In the genomic region with DNA sequence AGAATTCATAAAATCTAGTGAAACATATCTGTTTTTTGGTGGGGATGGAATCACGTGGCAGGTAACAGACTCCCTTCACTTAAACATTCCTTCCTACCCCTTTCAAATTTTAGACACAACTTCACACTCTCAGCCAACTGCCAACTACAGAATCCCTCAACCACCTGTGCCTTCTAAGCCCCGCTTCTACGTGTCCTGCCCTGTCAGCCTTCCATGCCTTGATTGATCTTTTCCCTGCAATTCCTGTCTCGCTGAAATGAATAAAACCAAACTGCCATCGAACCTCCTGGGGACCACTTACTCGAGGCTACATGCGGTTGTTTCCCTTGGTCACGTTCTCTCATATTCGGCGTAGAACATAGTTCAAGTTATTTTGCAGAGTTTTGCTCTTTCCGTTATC, we compare ENCODE assay signal across 9 cellular contexts. TPM values are rescaled to one million over a fixed set of nuclear protein-coding genes. Genes with fewer than 3 reads are reported as not detected.
DNase-seq lines count a peak whose midpoint lies in the region; ATAC-seq and TF ChIP-seq lines count a peak whose summit lies in the region.
"Had no signal": no experiment of that assay in that cellular context is flagged by ENCODE, and none has a peak within 500 bp of the region (broad histone marks: within the 10 kb centered on the region; RNA-seq: fewer than 3 reads in every experiment).

No MANE protein-coding gene starts in this region.

- DNase-seq in A673 (ENCODE audit: low spot score) (no peak), HFF-Myc (ENCODE audit: extremely low read depth, low read depth) (no peak), SW480 (ENCODE audit: low spot score) (no peak), NCI-H187 (lab: John Stamatoyannopoulos, UW) (no peak)
- no peak for DNase-seq in central memory CD8-positive, alpha-beta T cell (ENCODE audit: low spot score in 2 of 2)
- DNase-seq in effector CD8-positive, alpha-beta T cell (lab: John Stamatoyannopoulos, UW): no peak
- DNase-seq: stimulated activated CD4-positive, alpha-beta T cell treated with anti-CD3 and anti-CD28 coated beads, Interleukin-4, amount 100 ng/mL, for 4 hours had no signal

- BruUV-seq in A673 (replicated peaks; lab: Mats Ljungman, UMichigan): TSS peak; percentile 72

- H3K4me1 ChIP-seq in A673 (ENCODE audit: insufficient read depth, low read length, poor library complexity, severe bottlenecking) (no peaks in the 10 kb centered on the region), mucosa of stomach (ENCODE audit: control insufficient read depth, insufficient read depth, low read length) (no peaks in the 10 kb centered on the region)

- POLR2A ChIA-PET in A673 (lab: Charles Lee; ENCODE audit: low non-redundant PET): no interaction called here

- no peaks in the 10 kb centered on the region for H3K9me3 Mint-ChIP-seq in central memory CD8-positive, alpha-beta T cell

- peak overlapping the region; percentile 83 for H3K4me3 Mint-ChIP-seq in central memory CD8-positive, alpha-beta T cell

- H3K36me3 ChIP-seq in A673 (ENCODE audit: insufficient read depth, low read length, poor library complexity, severe bottlenecking) (peaks cover 10% of the 10 kb centered on the region), mucosa of stomach (ENCODE audit: control insufficient read depth, insufficient read depth, low read length) (no peaks in the 10 kb centered on the region)

- H3K4me3 ChIP-seq in A673 (ENCODE audit: low read depth, low read length, poor library complexity, severe bottlenecking): peak overlapping the region; percentile 86
- peak overlapping the region; percentile 63 for H3K4me3 ChIP-seq in HFF-Myc (replicated peaks; ENCODE audit: low read depth, low read length)
- no peak overlapping the region for H3K4me3 ChIP-seq in mucosa of stomach (ENCODE audit: low read length)

- CTCF ChIA-PET in A673 (lab: Charles Lee): no interaction called here

- H3K27me3 Mint-ChIP-seq in central memory CD8-positive, alpha-beta T cell: peaks cover 22% of the 10 kb centered on the region

- peak overlapping the region; percentile 81 for H3K27ac ChIP-seq in A673 (ENCODE audit: low read depth, low read length, poor library complexity, severe bottlenecking)

- H3K4me1 Mint-ChIP-seq in central memory CD8-positive, alpha-beta T cell: peaks cover 9% of the 10 kb centered on the region

- H3K27ac Mint-ChIP-seq in central memory CD8-positive, alpha-beta T cell (ENCODE audit: low read depth): no peak overlapping the region

- H3K9ac ChIP-seq in mucosa of stomach (ENCODE audit: low read length): peak overlapping the region; percentile 73

- H3K27me3 ChIP-seq in A673 (replicated peaks; ENCODE audit: insufficient read depth, low read depth, low read length, poor library complexity) (no peaks in the 10 kb centered on the region), mucosa of stomach (ENCODE audit: control insufficient read depth, insufficient read depth, low read length) (no peaks in the 10 kb centered on the region)

- no peak for ATAC-seq in central memory CD8-positive, alpha-beta T cell (replicated peaks; ENCODE audit: extremely low read depth, poor library complexity, severe bottlenecking)
- ATAC-seq in HG02678 (IDR thresholded peaks at IDR 0.05; ENCODE audit: unreplicated experiment): no peak

- H3K9me3 ChIP-seq in A673 (ENCODE audit: low read depth, low read length, poor library complexity, severe bottlenecking): no peaks in the 10 kb centered on the region
- no peaks in the 10 kb centered on the region for H3K9me3 ChIP-seq in mucosa of stomach (ENCODE audit: control insufficient read depth, low read length)

- no peak for TF ChIP-seq CTCF in A673 (conservative IDR thresholded peaks at IDR 0.05; ENCODE audit: low read depth, low read length)
- no peak for TF ChIP-seq CTCF in HFF-Myc (IDR thresholded peaks at IDR 0.05; ENCODE audit: low read depth, low read length, missing control alignments)

- no peaks in the 10 kb centered on the region for H3K36me3 Mint-ChIP-seq in central memory CD8-positive, alpha-beta T cell (ENCODE audit: insufficient read depth)

- intact Hi-C loops in A673 (cut with micrococcal nuclease; ENCODE audit: unreplicated experiment): no loop called here

RNA-seq across cellular contexts. Expression of gene ZNF625, which starts 1.2 kb away (rescaled TPM):
- total RNA-seq in A673 (2021): 9.1 and 11.1 TPM in 2 replicates

RNA-seq across cellular contexts. Expression of gene ZNF136, which starts 7.6 kb away (rescaled TPM):
- 9.6 and 12.2 TPM in 2 replicates for total RNA-seq in A673 (2021)

RNA-seq across cellular contexts. Expression of gene ZNF20, which starts 15.2 kb away (rescaled TPM):
- 4.9 and 5.4 TPM in 2 replicates for total RNA-seq in A673 (2021)
